Comparison of ENCODE assay signal across 14 cellular contexts in the genomic region with DNA sequence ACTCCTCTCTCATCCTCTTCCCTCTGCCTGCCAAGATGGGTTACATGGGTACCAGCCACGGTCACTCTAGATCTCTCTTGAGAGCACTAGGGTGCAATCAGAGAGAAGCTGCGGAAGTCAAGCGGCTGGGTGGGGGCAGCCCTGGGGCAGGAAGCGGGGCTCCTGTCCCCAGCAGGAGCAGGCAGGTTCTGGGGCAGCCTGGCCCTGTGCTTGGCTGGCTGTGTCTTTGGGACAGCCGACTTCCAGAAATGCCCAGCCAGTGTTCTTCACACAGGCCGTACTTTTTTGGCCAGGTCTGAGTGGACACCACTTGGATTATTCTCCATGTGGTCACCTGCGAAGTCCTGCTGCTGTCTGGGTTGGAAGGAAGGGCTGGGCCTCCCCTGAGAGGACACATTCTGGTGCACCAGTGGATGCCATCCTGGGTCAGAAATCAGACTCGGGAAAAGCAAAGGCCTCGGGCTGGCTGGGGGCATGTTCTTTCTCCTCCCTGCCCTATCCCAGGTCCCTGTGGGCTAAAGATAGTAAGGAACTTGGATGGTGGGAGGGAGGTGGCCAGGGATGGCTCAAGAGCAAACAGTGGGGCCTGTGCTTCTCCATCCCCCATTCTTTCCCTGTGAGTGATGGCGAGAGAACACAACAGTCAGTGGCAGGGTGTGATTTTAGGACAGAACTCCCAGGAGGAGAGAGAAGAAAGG.
DNase-seq lines count a peak whose midpoint lies in the region; ATAC-seq and TF ChIP-seq lines count a peak whose summit lies in the region.
"Had no signal": no experiment of that assay in that cellular context is flagged by ENCODE, and none has a peak within 500 bp of the region (broad histone marks: within the 10 kb centered on the region; RNA-seq: fewer than 3 reads in every experiment).

No MANE protein-coding gene starts in this region.

- H3K36me3 ChIP-seq in upper lobe of left lung: peaks cover 8 to 72% (median 43%) of the 10 kb centered on the region in 4 donors

- ATAC-seq in memory B cell (ENCODE audit: low read depth) (no peak), upper lobe of left lung (ENCODE audit: low FRiP score in 2 of 2) (no peak)
- ATAC-seq: WTC11 had no signal

- DNase-seq in activated T-cell treated with anti-CD3 and anti-CD28 coated beads, Interleukin-2, amount 50 U/mL, for 1 hour: peak; percentile 33
- DNase-seq in activated T-cell treated with anti-CD3 and anti-CD28 coated beads for 4 hours (no peak), memory B cell (ENCODE audit: low spot score in 2 of 2) (no peak), substantia nigra (lab: John Stamatoyannopoulos, UW) (no peak), ureter (ENCODE audit: low spot score) (no peak), NCI-H526 treated with DMSO at 0.1 percent for 48 hours (lab: John Stamatoyannopoulos, UW) (no peak), upper lobe of left lung (no peak)
- DNase-seq in activated naive CD4-positive, alpha-beta T cell treated with anti-CD3 and anti-CD28 coated beads, Interleukin-2, amount 50 U/mL, for 16 hours: peak; percentile 10
- DNase-seq: NCI-H1092; NCI-H510A; SIG-M5; stimulated activated CD4-positive, alpha-beta T cell treated with anti-CD3 and anti-CD28 coated beads, Interleukin-12 subunit alpha, Interleukin-12 subunit beta, amount 100 ng/mL, for 4 hours had no signal

- no peaks in the 10 kb centered on the region for H3K9me3 Mint-ChIP-seq in memory B cell
- H3K9me3 Mint-ChIP-seq: WTC11 had no signal

- H3K27ac ChIP-seq in substantia nigra (ENCODE audit: low read depth, low read length, poor library complexity, severe bottlenecking) (peak overlapping the region; percentile 63), upper lobe of left lung (peak overlapping the region in 1 of 4 donors; percentile 41)
- H3K27ac ChIP-seq: adrenal gland had no signal

- TF ChIP-seq POLR2A in upper lobe of left lung (IDR thresholded peaks at IDR 0.05): no peak

- no peaks in the 10 kb centered on the region for H3K27me3 ChIP-seq in upper lobe of left lung
- H3K27me3 ChIP-seq: adrenal gland had no signal

- H3K4me1 Mint-ChIP-seq in memory B cell: peaks cover 46% of the 10 kb centered on the region

- TF ChIP-seq CTCF in upper lobe of left lung (IDR thresholded peaks at IDR 0.05): no peak

- peaks cover 20 to 32% (median 22%) of the 10 kb centered on the region in 4 donors for H3K4me1 ChIP-seq in upper lobe of left lung
- H3K4me1 ChIP-seq: adrenal gland had no signal

- WGBS in upper lobe of left lung, 2 donors: 80 to 84% methylated on average over 4 to 10 of the region's 10 CpGs

- no peak for TF ChIP-seq EP300 in upper lobe of left lung (IDR thresholded peaks at IDR 0.05)

- H3K4me3 Mint-ChIP-seq in memory B cell: no peak overlapping the region
- H3K4me3 Mint-ChIP-seq: WTC11 had no signal

- peak overlapping the region; percentile 94 for H3K27ac Mint-ChIP-seq in memory B cell
- H3K27ac Mint-ChIP-seq: WTC11 had no signal

- H3K9me3 ChIP-seq in upper lobe of left lung: no peaks in the 10 kb centered on the region
- H3K9me3 ChIP-seq: adrenal gland had no signal

- peaks cover 19% of the 10 kb centered on the region for H3K36me3 Mint-ChIP-seq in memory B cell

- no peaks in the 10 kb centered on the region for H3K27me3 Mint-ChIP-seq in memory B cell

- H3K4me3 ChIP-seq in upper lobe of left lung: no peak overlapping the region
- H3K4me3 ChIP-seq: adrenal gland had no signal

Comparison
In these comparisons a context has a peak if more than half of its experiments do, and no peak if none do; other contexts are left out.
1. DNase-seq: peak in activated T-cell treated with anti-CD3 and anti-CD28 coated beads, Interleukin-2, amount 50 U/mL, for 1 hour (single experiment) and activated naive CD4-positive, alpha-beta T cell treated with anti-CD3 and anti-CD28 coated beads, Interleukin-2, amount 50 U/mL, for 16 hours (single experiment); none in activated T-cell treated with anti-CD3 and anti-CD28 coated beads for 4 hours (single experiment), memory B cell (0 of 2), substantia nigra (0 of 49), ureter (single experiment), NCI-H526 treated with DMSO at 0.1 percent for 48 hours (single experiment) and upper lobe of left lung (0 of 2).